In the genomic region with DNA sequence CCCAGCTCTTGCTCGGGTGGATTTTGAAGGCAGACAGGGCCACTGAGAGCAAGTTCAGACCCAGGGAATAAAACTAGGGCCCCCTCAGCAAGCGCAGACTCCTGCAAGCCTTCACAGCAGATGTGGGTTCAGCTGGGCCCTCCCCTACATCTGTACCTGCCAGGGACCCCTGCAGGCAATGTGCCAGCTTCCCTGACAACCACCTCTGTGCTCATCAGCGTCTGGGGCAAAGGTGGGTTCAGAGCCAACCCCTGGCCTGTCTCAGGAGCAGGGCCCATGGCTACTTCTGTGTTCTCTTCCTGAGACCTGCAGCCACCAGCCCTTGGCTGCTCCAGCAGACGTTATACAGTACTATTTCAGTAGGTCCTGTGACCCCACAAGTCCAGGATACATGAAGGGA, we compare ENCODE assay signal across 14 cellular contexts.
DNase-seq lines count a peak whose midpoint lies in the region; ATAC-seq and TF ChIP-seq lines count a peak whose summit lies in the region.
"Had no signal": no experiment of that assay in that cellular context is flagged by ENCODE, and none has a peak within 500 bp of the region (broad histone marks: within the 10 kb centered on the region; RNA-seq: fewer than 3 reads in every experiment).

No MANE protein-coding gene starts in this region.

- no peak for DNase-seq in cardiac muscle cell (ENCODE audit: low read depth in 1 of 2, low spot score in 1 of 2)
- DNase-seq in left ventricle myocardium inferior = no peak
- DNase-seq in Peyer's patch = peak in 2 of 3 donors; percentile 31 to 35
- DNase-seq in upper lobe of right lung = peak; percentile 39
- no peak for DNase-seq in SKM-1 (lab: John Stamatoyannopoulos, UW; ENCODE audit: unreplicated experiment)
- no peak for DNase-seq in NCI-H2227 treated with DMSO at 0.1 percent for 48 hours (lab: John Stamatoyannopoulos, UW)
- DNase-seq in MG63 = no peak
- DNase-seq: DMS79 treated with DMSO at 0.1 percent for 48 hours, NCI-H1105 treated with DMSO at 0.1 percent for 48 hours, NCI-H187, NCI-H82, PC-9 had no signal

- H3K9me3 ChIP-seq in cardiac muscle cell (ENCODE audit: low read depth) = no peaks in the 10 kb centered on the region
- H3K9me3 ChIP-seq in left ventricle myocardium inferior (replicated peaks) = no peaks in the 10 kb centered on the region
- H3K9me3 ChIP-seq in Peyer's patch = no peaks in the 10 kb centered on the region
- no peaks in the 10 kb centered on the region for H3K9me3 ChIP-seq in muscle layer of colon (ENCODE audit: low read length)
- H3K9me3 ChIP-seq in upper lobe of right lung = no peaks in the 10 kb centered on the region
- H3K9me3 ChIP-seq in MG63 = no peaks in the 10 kb centered on the region
- H3K9me3 ChIP-seq: HAP-1 had no signal

- peaks cover 7% of the 10 kb centered on the region for H3K27me3 ChIP-seq in cardiac muscle cell
- no peaks in the 10 kb centered on the region for H3K27me3 ChIP-seq in left ventricle myocardium inferior (ENCODE audit: low read depth)
- no peaks in the 10 kb centered on the region for H3K27me3 ChIP-seq in Peyer's patch
- H3K27me3 ChIP-seq in muscle layer of colon (ENCODE audit: control insufficient read depth in 1 of 2, insufficient read depth in 2 of 2, low read length in 2 of 2) = no peaks in the 10 kb centered on the region
- H3K27me3 ChIP-seq in upper lobe of right lung = no peaks in the 10 kb centered on the region
- no peaks in the 10 kb centered on the region for H3K27me3 ChIP-seq in MG63

- intact Hi-C loops in left ventricle myocardium inferior (cut with micrococcal nuclease) = no loop called here
- intact Hi-C loops in upper lobe of right lung (cut with DNase I) = loop anchor here (10.0 kb wide), 1 partner anchor 305 kb away; no protein-coding TSS in a partner anchor

- peak overlapping the region; percentile 30 for H3K9ac ChIP-seq in muscle layer of colon (ENCODE audit: low read length)

- ATAC-seq in upper lobe of right lung = no peak

- H3K36me3 ChIP-seq in cardiac muscle cell (no peaks in the 10 kb centered on the region), left ventricle myocardium inferior (no peaks in the 10 kb centered on the region), Peyer's patch (no peaks in the 10 kb centered on the region), muscle layer of colon (ENCODE audit: insufficient read depth, low read length) (no peaks in the 10 kb centered on the region), upper lobe of right lung (no peaks in the 10 kb centered on the region), MG63 (no peaks in the 10 kb centered on the region)
- H3K36me3 ChIP-seq: HAP-1 had no signal

- H3K4me3 ChIP-seq in cardiac muscle cell (no peak overlapping the region), left ventricle myocardium inferior (no peak overlapping the region), Peyer's patch (no peak overlapping the region), muscle layer of colon (ENCODE audit: low read depth in 1 of 2, low read length in 2 of 2) (no peak overlapping the region), upper lobe of right lung (no peak overlapping the region), MG63 (no peak overlapping the region)
- H3K4me3 ChIP-seq: HAP-1, PC-9 had no signal

- H3K4me1 ChIP-seq in cardiac muscle cell (ENCODE audit: low read depth) = peaks cover 26% of the 10 kb centered on the region
- H3K4me1 ChIP-seq in left ventricle myocardium inferior = peaks cover 47% of the 10 kb centered on the region
- H3K4me1 ChIP-seq in Peyer's patch = peaks cover 0 to 11% (median 0%) of the 10 kb centered on the region in 4 donors
- H3K4me1 ChIP-seq in muscle layer of colon (ENCODE audit: insufficient read depth, low read length) = peaks cover 55% of the 10 kb centered on the region
- peaks cover 11% of the 10 kb centered on the region for H3K4me1 ChIP-seq in upper lobe of right lung
- H3K4me1 ChIP-seq: HAP-1 had no signal

- peak overlapping the region; percentile 31 for H3K27ac ChIP-seq in cardiac muscle cell
- no peak overlapping the region for H3K27ac ChIP-seq in left ventricle myocardium inferior (replicated peaks)
- H3K27ac ChIP-seq in Peyer's patch = no peak overlapping the region
- H3K27ac ChIP-seq in muscle layer of colon (ENCODE audit: low read depth, low read length) = peak overlapping the region; percentile 55
- H3K27ac ChIP-seq in upper lobe of right lung = no peak overlapping the region
- H3K27ac ChIP-seq: PC-9 had no signal

- no peak for TF ChIP-seq CTCF in cardiac muscle cell (IDR thresholded peaks at IDR 0.05; ENCODE audit: low read depth, low read length)
- TF ChIP-seq CTCF in left ventricle myocardium inferior (IDR thresholded peaks at IDR 0.05; ENCODE audit: borderline replicate concordance) = no peak
- no peak for TF ChIP-seq CTCF in Peyer's patch (IDR thresholded peaks at IDR 0.05)
- TF ChIP-seq CTCF in upper lobe of right lung (IDR thresholded peaks at IDR 0.05) = no peak

- no peak for TF ChIP-seq POLR2A in Peyer's patch (IDR thresholded peaks at IDR 0.05)

Comparison
In these comparisons a context has a peak if more than half of its experiments do, and no peak if none do; other contexts are left out.
1. H3K27ac ChIP-seq: peak in cardiac muscle cell (single experiment) and muscle layer of colon (single experiment); none in left ventricle myocardium inferior (single experiment), Peyer's patch (0 of 4) and upper lobe of right lung (single experiment).
2. DNase-seq: peak in Peyer's patch (2 of 3) and upper lobe of right lung (single experiment); none in cardiac muscle cell (0 of 2), left ventricle myocardium inferior (single experiment), SKM-1 (single experiment), NCI-H2227 treated with DMSO at 0.1 percent for 48 hours (single experiment) and MG63 (single experiment).